In the genomic region with DNA sequence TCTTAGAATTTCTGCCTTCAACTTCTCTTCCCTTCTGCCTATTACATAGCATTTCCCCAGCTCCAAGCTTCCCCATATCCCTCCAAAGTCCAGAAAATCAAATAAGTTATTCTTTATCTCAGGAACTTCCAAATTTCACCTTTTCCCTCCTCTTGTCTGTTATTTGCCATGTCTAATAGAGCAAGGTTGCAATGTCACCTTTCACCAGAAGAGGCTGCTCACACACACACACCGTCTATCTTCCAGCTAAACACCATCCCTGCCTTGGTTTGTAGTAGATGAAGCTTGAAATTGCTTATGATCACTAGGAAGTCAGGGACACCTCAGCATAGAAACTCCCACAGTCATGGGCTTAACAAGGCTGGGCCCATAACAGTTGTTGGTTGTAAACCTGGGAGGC, we compare ENCODE assay signal across 1 cellular context.
TF ChIP-seq lines count a peak whose summit lies in the region.

No MANE protein-coding gene starts in this region.

TF ChIP-seq in HEK293, 187 proteins besides CTCF, POLR2A, EP300 and RAD21 (continued from another document):
- TF ChIP-seq ZNF280D (tag by site-specific recombination; IDR thresholded peaks at IDR 0.05) (peak; percentile 57; the same call in 1 of the 2 replicates), ZNF184 (tag by site-specific recombination; IDR thresholded peaks at IDR 0.05) (no peak), ZNF26 (tag by site-specific recombination; IDR thresholded peaks at IDR 0.05) (no peak), SETDB1 (IDR thresholded peaks at IDR 0.05; ENCODE audit: insufficient read length, low read length) (peak; percentile 41), HOXA7 (CRISPR knock-in tag; IDR thresholded peaks at IDR 0.05; ENCODE audit: borderline replicate concordance) (no peak), ZNF148 (tag by site-specific recombination; IDR thresholded peaks at IDR 0.05; ENCODE audit: borderline replicate concordance) (no peak), TRIM28 (IDR thresholded peaks at IDR 0.05; ENCODE audit: borderline replicate concordance, low read length) (no peak)
